Comparison of ENCODE assay signal across 1 cellular context in the genomic region with DNA sequence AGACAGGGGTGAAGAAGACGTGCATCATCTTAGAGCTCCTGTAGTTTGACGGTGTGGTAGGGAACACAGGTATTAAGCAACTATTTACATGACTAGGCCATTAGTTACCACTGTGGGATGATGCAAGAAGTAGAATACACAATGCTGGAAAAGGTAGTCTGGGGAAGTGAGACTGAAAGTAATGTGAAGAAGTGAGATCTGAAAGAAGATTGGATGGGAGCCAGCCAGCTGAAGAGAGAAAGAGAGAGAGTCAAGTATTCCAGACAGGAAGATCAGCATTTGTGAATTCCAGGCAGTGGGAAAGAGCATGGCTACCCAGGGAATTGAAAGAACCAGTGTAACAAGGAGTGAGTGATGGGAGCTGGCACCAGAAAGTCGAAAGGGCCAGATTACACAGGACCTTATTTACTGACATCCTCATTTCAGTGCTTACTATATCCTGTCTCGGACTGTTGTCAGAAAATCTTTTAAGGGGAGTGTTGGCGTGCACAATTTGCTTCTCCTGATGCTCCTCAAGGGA.
A peak's percentile ranks its signal among the peaks of the same experiment; 100 is the strongest.
TF ChIP-seq lines count a peak whose summit lies in the region.

No MANE protein-coding gene starts in this region.

TF ChIP-seq in HepG2, 621 proteins besides CTCF, POLR2A, EP300 and RAD21 (continued from another document and continues in another):
- TF ChIP-seq, protein P1, sequence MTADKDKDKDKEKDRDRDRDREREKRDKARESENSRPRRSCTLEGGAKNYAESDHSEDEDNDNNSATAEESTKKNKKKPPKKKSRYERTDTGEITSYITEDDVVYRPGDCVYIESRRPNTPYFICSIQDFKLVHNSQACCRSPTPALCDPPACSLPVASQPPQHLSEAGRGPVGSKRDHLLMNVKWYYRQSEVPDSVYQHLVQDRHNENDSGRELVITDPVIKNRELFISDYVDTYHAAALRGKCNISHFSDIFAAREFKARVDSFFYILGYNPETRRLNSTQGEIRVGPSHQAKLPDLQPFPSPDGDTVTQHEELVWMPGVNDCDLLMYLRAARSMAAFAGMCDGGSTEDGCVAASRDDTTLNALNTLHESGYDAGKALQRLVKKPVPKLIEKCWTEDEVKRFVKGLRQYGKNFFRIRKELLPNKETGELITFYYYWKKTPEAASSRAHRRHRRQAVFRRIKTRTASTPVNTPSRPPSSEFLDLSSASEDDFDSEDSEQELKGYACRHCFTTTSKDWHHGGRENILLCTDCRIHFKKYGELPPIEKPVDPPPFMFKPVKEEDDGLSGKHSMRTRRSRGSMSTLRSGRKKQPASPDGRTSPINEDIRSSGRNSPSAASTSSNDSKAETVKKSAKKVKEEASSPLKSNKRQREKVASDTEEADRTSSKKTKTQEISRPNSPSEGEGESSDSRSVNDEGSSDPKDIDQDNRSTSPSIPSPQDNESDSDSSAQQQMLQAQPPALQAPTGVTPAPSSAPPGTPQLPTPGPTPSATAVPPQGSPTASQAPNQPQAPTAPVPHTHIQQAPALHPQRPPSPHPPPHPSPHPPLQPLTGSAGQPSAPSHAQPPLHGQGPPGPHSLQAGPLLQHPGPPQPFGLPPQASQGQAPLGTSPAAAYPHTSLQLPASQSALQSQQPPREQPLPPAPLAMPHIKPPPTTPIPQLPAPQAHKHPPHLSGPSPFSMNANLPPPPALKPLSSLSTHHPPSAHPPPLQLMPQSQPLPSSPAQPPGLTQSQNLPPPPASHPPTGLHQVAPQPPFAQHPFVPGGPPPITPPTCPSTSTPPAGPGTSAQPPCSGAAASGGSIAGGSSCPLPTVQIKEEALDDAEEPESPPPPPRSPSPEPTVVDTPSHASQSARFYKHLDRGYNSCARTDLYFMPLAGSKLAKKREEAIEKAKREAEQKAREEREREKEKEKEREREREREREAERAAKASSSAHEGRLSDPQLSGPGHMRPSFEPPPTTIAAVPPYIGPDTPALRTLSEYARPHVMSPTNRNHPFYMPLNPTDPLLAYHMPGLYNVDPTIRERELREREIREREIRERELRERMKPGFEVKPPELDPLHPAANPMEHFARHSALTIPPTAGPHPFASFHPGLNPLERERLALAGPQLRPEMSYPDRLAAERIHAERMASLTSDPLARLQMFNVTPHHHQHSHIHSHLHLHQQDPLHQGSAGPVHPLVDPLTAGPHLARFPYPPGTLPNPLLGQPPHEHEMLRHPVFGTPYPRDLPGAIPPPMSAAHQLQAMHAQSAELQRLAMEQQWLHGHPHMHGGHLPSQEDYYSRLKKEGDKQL (CRISPR knock-in tag; IDR thresholded peaks at IDR 0.05; ENCODE audit: low read depth): no peak
- TF ChIP-seq ZNF253 (CRISPR knock-in tag; IDR thresholded peaks at IDR 0.05; ENCODE audit: borderline replicate concordance): no peak
- TF ChIP-seq, protein P2, sequence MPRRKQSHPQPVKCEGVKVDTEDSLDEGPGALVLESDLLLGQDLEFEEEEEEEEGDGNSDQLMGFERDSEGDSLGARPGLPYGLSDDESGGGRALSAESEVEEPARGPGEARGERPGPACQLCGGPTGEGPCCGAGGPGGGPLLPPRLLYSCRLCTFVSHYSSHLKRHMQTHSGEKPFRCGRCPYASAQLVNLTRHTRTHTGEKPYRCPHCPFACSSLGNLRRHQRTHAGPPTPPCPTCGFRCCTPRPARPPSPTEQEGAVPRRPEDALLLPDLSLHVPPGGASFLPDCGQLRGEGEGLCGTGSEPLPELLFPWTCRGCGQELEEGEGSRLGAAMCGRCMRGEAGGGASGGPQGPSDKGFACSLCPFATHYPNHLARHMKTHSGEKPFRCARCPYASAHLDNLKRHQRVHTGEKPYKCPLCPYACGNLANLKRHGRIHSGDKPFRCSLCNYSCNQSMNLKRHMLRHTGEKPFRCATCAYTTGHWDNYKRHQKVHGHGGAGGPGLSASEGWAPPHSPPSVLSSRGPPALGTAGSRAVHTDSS (CRISPR knock-in tag; conservative IDR thresholded peaks at IDR 0.05): no peak
- no peak for TF ChIP-seq TGIF2 (CRISPR knock-in tag; IDR thresholded peaks at IDR 0.05)
- TF ChIP-seq, protein P3, sequence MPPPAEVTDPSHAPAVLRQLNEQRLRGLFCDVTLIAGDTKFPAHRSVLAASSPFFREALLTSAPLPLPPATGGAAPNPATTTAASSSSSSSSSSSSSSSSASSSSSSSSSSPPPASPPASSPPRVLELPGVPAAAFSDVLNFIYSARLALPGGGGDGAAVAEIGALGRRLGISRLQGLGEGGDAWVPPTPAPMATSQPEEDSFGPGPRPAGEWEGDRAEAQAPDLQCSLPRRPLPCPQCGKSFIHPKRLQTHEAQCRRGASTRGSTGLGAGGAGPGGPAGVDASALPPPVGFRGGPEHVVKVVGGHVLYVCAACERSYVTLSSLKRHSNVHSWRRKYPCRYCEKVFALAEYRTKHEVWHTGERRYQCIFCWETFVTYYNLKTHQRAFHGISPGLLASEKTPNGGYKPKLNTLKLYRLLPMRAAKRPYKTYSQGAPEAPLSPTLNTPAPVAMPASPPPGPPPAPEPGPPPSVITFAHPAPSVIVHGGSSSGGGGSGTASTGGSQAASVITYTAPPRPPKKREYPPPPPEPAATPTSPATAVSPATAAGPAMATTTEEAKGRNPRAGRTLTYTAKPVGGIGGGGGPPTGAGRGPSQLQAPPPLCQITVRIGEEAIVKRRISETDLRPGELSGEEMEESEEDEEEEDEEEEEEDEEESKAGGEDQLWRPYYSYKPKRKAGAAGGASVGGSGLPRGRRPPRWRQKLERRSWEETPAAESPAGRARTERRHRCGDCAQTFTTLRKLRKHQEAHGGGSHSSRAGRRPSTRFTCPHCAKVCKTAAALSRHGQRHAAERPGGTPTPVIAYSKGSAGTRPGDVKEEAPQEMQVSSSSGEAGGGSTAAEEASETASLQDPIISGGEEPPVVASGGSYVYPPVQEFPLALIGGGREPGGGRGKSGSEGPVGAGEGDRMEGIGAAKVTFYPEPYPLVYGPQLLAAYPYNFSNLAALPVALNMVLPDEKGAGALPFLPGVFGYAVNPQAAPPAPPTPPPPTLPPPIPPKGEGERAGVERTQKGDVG (CRISPR knock-in tag; IDR thresholded peaks at IDR 0.05; ENCODE audit: borderline replicate concordance): no peak
- peak; percentile 20; the same call in 1 of the 2 replicates for TF ChIP-seq SMC3 (IDR thresholded peaks at IDR 0.05; ENCODE audit: low read length)
- TF ChIP-seq ARNTL (CRISPR knock-in tag; IDR thresholded peaks at IDR 0.05): no peak
- TF ChIP-seq NAIF1 (CRISPR knock-in tag; IDR thresholded peaks at IDR 0.05; ENCODE audit: borderline replicate concordance): no peak
- TF ChIP-seq SNAPC2 (CRISPR knock-in tag; IDR thresholded peaks at IDR 0.05): 0 out of 2 replicates have a peak, but pooled peaks have one; percentile 40
- TF ChIP-seq ARHGAP35 (CRISPR knock-in tag; IDR thresholded peaks at IDR 0.05; ENCODE audit: borderline replicate concordance): no peak
- no peak for TF ChIP-seq ZNF75D (CRISPR knock-in tag; IDR thresholded peaks at IDR 0.05; ENCODE audit: borderline replicate concordance)
- TF ChIP-seq, protein P4, sequence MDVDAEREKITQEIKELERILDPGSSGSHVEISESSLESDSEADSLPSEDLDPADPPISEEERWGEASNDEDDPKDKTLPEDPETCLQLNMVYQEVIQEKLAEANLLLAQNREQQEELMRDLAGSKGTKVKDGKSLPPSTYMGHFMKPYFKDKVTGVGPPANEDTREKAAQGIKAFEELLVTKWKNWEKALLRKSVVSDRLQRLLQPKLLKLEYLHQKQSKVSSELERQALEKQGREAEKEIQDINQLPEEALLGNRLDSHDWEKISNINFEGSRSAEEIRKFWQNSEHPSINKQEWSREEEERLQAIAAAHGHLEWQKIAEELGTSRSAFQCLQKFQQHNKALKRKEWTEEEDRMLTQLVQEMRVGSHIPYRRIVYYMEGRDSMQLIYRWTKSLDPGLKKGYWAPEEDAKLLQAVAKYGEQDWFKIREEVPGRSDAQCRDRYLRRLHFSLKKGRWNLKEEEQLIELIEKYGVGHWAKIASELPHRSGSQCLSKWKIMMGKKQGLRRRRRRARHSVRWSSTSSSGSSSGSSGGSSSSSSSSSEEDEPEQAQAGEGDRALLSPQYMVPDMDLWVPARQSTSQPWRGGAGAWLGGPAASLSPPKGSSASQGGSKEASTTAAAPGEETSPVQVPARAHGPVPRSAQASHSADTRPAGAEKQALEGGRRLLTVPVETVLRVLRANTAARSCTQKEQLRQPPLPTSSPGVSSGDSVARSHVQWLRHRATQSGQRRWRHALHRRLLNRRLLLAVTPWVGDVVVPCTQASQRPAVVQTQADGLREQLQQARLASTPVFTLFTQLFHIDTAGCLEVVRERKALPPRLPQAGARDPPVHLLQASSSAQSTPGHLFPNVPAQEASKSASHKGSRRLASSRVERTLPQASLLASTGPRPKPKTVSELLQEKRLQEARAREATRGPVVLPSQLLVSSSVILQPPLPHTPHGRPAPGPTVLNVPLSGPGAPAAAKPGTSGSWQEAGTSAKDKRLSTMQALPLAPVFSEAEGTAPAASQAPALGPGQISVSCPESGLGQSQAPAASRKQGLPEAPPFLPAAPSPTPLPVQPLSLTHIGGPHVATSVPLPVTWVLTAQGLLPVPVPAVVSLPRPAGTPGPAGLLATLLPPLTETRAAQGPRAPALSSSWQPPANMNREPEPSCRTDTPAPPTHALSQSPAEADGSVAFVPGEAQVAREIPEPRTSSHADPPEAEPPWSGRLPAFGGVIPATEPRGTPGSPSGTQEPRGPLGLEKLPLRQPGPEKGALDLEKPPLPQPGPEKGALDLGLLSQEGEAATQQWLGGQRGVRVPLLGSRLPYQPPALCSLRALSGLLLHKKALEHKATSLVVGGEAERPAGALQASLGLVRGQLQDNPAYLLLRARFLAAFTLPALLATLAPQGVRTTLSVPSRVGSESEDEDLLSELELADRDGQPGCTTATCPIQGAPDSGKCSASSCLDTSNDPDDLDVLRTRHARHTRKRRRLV (CRISPR knock-in tag; IDR thresholded peaks at IDR 0.05): no peak
- no peak for TF ChIP-seq ZNF616 (CRISPR knock-in tag; IDR thresholded peaks at IDR 0.05; ENCODE audit: low read depth)
- no peak for TF ChIP-seq ZNF564 (CRISPR knock-in tag; IDR thresholded peaks at IDR 0.05)
- TF ChIP-seq, protein P5, sequence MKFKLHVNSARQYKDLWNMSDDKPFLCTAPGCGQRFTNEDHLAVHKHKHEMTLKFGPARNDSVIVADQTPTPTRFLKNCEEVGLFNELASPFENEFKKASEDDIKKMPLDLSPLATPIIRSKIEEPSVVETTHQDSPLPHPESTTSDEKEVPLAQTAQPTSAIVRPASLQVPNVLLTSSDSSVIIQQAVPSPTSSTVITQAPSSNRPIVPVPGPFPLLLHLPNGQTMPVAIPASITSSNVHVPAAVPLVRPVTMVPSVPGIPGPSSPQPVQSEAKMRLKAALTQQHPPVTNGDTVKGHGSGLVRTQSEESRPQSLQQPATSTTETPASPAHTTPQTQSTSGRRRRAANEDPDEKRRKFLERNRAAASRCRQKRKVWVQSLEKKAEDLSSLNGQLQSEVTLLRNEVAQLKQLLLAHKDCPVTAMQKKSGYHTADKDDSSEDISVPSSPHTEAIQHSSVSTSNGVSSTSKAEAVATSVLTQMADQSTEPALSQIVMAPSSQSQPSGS (CRISPR knock-in tag; IDR thresholded peaks at IDR 0.05): 0 out of 2 replicates have a peak, but pooled peaks have one; percentile 30
- no peak for TF ChIP-seq ZKSCAN1 (IDR thresholded peaks at IDR 0.05; ENCODE audit: low read length)
- TF ChIP-seq, protein P6, sequence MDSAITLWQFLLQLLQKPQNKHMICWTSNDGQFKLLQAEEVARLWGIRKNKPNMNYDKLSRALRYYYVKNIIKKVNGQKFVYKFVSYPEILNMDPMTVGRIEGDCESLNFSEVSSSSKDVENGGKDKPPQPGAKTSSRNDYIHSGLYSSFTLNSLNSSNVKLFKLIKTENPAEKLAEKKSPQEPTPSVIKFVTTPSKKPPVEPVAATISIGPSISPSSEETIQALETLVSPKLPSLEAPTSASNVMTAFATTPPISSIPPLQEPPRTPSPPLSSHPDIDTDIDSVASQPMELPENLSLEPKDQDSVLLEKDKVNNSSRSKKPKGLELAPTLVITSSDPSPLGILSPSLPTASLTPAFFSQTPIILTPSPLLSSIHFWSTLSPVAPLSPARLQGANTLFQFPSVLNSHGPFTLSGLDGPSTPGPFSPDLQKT (CRISPR knock-in tag; IDR thresholded peaks at IDR 0.05; ENCODE audit: borderline replicate concordance): no peak
- TF ChIP-seq ZNF331 (CRISPR knock-in tag; IDR thresholded peaks at IDR 0.05): 0 out of 2 replicates have a peak, but pooled peaks have one; percentile 9
- TF ChIP-seq ZNF749 (CRISPR knock-in tag; IDR thresholded peaks at IDR 0.05; ENCODE audit: borderline replicate concordance): no peak
- no peak for TF ChIP-seq ZNF549 (CRISPR knock-in tag; IDR thresholded peaks at IDR 0.05)
- TF ChIP-seq BORCS8-MEF2B (CRISPR knock-in tag; IDR thresholded peaks at IDR 0.05): no peak
- TF ChIP-seq ZNF124 (CRISPR knock-in tag; IDR thresholded peaks at IDR 0.05): no peak
- TF ChIP-seq ZNF879 (CRISPR knock-in tag; IDR thresholded peaks at IDR 0.05): no peak
- no peak for TF ChIP-seq PHF20 (CRISPR knock-in tag; IDR thresholded peaks at IDR 0.05)
- TF ChIP-seq, protein P7, sequence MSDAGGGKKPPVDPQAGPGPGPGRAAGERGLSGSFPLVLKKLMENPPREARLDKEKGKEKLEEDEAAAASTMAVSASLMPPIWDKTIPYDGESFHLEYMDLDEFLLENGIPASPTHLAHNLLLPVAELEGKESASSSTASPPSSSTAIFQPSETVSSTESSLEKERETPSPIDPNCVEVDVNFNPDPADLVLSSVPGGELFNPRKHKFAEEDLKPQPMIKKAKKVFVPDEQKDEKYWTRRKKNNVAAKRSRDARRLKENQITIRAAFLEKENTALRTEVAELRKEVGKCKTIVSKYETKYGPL (CRISPR knock-in tag; IDR thresholded peaks at IDR 0.05): no peak
- 0 out of 2 replicates have a peak, but pooled peaks have one; percentile 41 for TF ChIP-seq SMAD9 (CRISPR knock-in tag; IDR thresholded peaks at IDR 0.05)
- TF ChIP-seq, protein P8, sequence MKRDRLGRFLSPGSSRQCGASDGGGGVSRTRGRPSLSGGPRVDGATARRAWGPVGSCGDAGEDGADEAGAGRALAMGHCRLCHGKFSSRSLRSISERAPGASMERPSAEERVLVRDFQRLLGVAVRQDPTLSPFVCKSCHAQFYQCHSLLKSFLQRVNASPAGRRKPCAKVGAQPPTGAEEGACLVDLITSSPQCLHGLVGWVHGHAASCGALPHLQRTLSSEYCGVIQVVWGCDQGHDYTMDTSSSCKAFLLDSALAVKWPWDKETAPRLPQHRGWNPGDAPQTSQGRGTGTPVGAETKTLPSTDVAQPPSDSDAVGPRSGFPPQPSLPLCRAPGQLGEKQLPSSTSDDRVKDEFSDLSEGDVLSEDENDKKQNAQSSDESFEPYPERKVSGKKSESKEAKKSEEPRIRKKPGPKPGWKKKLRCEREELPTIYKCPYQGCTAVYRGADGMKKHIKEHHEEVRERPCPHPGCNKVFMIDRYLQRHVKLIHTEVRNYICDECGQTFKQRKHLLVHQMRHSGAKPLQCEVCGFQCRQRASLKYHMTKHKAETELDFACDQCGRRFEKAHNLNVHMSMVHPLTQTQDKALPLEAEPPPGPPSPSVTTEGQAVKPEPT (CRISPR knock-in tag; IDR thresholded peaks at IDR 0.05; ENCODE audit: low read depth): peak; percentile 34; the same call in 1 of the 2 replicates
- no peak for TF ChIP-seq ESRRA (CRISPR knock-in tag; IDR thresholded peaks at IDR 0.05; ENCODE audit: low read depth)
- TF ChIP-seq KDM2A (CRISPR knock-in tag; IDR thresholded peaks at IDR 0.05; ENCODE audit: borderline replicate concordance, low read depth): no peak
